Comparison of ENCODE assay signal across 8 cellular contexts in the genomic region with DNA sequence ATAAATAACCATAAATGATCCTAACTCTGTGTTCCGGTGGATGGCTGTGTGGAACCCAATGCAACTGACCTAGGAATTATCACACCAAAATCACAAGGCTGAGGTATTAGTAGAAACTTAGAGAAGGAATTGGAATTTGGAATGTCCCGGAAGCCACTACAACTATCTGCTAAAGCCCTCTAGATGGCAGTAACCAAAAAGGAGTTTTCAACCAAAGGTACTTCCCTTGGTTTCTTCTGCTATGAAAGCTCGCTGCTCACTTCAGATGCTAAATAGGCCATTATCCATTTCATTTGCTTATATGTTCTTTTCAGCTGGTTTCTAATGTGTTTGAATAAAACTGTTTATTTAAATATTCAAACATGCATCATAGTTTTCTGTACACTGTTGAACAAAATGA.
DNase-seq lines count a peak whose midpoint lies in the region; ATAC-seq, FAIRE-seq and TF ChIP-seq lines count a peak whose summit lies in the region.

No MANE protein-coding gene starts in this region.

- H3K9ac ChIP-seq in HepG2 (ENCODE audit: insufficient read depth, low read depth, low read length): no peak overlapping the region

- in situ Hi-C loops in HepG2 (cut with HindIII; ENCODE audit: extremely low pct_ligation_motif_present, low pct_unique_long_range_greater_than_20kb): loop anchor here (25.0 kb wide), 1 partner anchor 407 kb away; no protein-coding TSS in a partner anchor

- H3K36me3 Mint-ChIP-seq in activated T-cell treated with anti-CD3 and anti-CD28 coated beads, Interleukin-2, amount 50 U/mL, for 72 hours (ENCODE audit: insufficient read depth in 2 of 2): peaks cover 1 to 4% of the 10 kb centered on the region in 2 donors

- no peak overlapping the region for H2AFZ ChIP-seq in HepG2 (ENCODE audit: low read length)

- H3K79me2 ChIP-seq in HepG2 (ENCODE audit: insufficient read depth, low read length): no peaks in the 10 kb centered on the region

- no peak for TF ChIP-seq POLR2A in HepG2 (IDR thresholded peaks at IDR 0.05; ENCODE audit: insufficient read depth in 1 of 2, low read depth in 2 of 2, low read length in 2 of 2)

- no peak overlapping the region for H3K4me2 ChIP-seq in HepG2 (ENCODE audit: low read depth, low read length)

- H3K4me1 Mint-ChIP-seq in activated T-cell treated with anti-CD3 and anti-CD28 coated beads, Interleukin-2, amount 50 U/mL, for 72 hours (ENCODE audit: low read depth): no peaks in the 10 kb centered on the region

- no peak overlapping the region for H3K4me3 ChIP-seq in HepG2 (replicated peaks in 1 of 3; ENCODE audit: insufficient read depth in 1 of 3, low read depth in 2 of 3, low read length in 3 of 3)

- no peaks in the 10 kb centered on the region for H3K9me3 ChIP-seq in HepG2 (ENCODE audit: low read length)

- no peak overlapping the region for H3K27ac Mint-ChIP-seq in activated T-cell treated with anti-CD3 and anti-CD28 coated beads, Interleukin-2, amount 50 U/mL, for 72 hours

- no peaks in the 10 kb centered on the region for H3K27me3 ChIP-seq in HepG2 (ENCODE audit: control insufficient read depth in 1 of 2, insufficient read depth in 2 of 2, low read length in 2 of 2)

- no peak overlapping the region for H3K4me3 Mint-ChIP-seq in activated T-cell treated with anti-CD3 and anti-CD28 coated beads, Interleukin-2, amount 50 U/mL, for 72 hours

- 14% methylated on average over 3 of the region's 3 CpGs for WGBS in HepG2 (ENCODE audit: low lambda C conversion rate)

- no peak for TF ChIP-seq RAD21 in HepG2 (CRISPR knock-in tag; IDR thresholded peaks at IDR 0.05)

- TF ChIP-seq EP300 in HepG2 (IDR thresholded peaks at IDR 0.05; ENCODE audit: low read depth in 2 of 2, low read length in 2 of 2) (no peak), HepG2 (CRISPR knock-in tag; IDR thresholded peaks at IDR 0.05; ENCODE audit: borderline replicate concordance) (no peak)

- no peak overlapping the region for H3K27ac ChIP-seq in HepG2 (ENCODE audit: extremely low read length, insufficient read depth, low read length)

- H4K20me1 ChIP-seq in HepG2 (ENCODE audit: insufficient read depth, low read length): no peaks in the 10 kb centered on the region

- intact Hi-C loops in HepG2 (cut with micrococcal nuclease; ENCODE audit: unreplicated experiment): loop anchor here (1.0 kb wide), 1 partner anchor 400 kb away; no protein-coding TSS in a partner anchor

- H3K27me3 Mint-ChIP-seq in activated T-cell treated with anti-CD3 and anti-CD28 coated beads, Interleukin-2, amount 50 U/mL, for 72 hours (ENCODE audit: low read depth): no peaks in the 10 kb centered on the region

- no peaks in the 10 kb centered on the region for H3K36me3 ChIP-seq in HepG2 (replicated peaks in 1 of 2; ENCODE audit: control insufficient read depth in 1 of 2, insufficient read depth in 2 of 2, low read length in 2 of 2)

- BruUV-seq in HepG2 (replicated peaks; lab: Mats Ljungman, UMichigan): no TSS peak

- peak; percentile 76 for FAIRE-seq in HepG2 (lab: Jason Lieb, UNC)

- peak; percentile 44 for TF ChIP-seq CTCF in HepG2 (CRISPR knock-in tag; IDR thresholded peaks at IDR 0.05)

- peak; percentile 3 for DNase-seq in GM03348 (ENCODE audit: low spot score)
- DNase-seq in NCI-H1930 (lab: John Stamatoyannopoulos, UW): peak; percentile 8 to 12
- DNase-seq in amniotic stem cell (lab: John Stamatoyannopoulos, UW): peak; percentile 17
- peak; percentile 14 for DNase-seq in HepG2 (ENCODE audit: low spot score)
- DNase-seq in activated T-cell treated with anti-CD3 and anti-CD28 coated beads, Interleukin-2, amount 50 U/mL, for 72 hours: no peak
- no peak for DNase-seq in NCI-H2227 (lab: John Stamatoyannopoulos, UW; ENCODE audit: unreplicated experiment)
- DNase-seq in NK-92 (lab: John Stamatoyannopoulos, UW; ENCODE audit: unreplicated experiment): no peak

- POLR2A ChIA-PET in HepG2 (lab: Yijun Ruan, JAX): no interaction called here

- CTCF ChIA-PET in HepG2 (lab: Yijun Ruan, JAX; ENCODE audit: low intra/inter-chr PET ratio, low total read pairs): no interaction called here

- H3K4me1 ChIP-seq in HepG2 (ENCODE audit: insufficient read depth, low read length): no peaks in the 10 kb centered on the region

- peak; percentile 80 for ATAC-seq in HepG2
- no peak for ATAC-seq in activated T-cell treated with anti-CD3 and anti-CD28 coated beads, Interleukin-2, amount 50 U/mL, for 72 hours (replicated peaks in 1 of 2)
- ATAC-seq in HG02885 (IDR thresholded peaks at IDR 0.05; ENCODE audit: poor library complexity, unreplicated experiment): no peak

- H3K9me3 Mint-ChIP-seq in activated T-cell treated with anti-CD3 and anti-CD28 coated beads, Interleukin-2, amount 50 U/mL, for 72 hours: peaks cover 9 to 12% of the 10 kb centered on the region in 2 donors

TF ChIP-seq in HepG2, 621 proteins besides CTCF, POLR2A, EP300 and RAD21:
- TF ChIP-seq, protein P1, sequence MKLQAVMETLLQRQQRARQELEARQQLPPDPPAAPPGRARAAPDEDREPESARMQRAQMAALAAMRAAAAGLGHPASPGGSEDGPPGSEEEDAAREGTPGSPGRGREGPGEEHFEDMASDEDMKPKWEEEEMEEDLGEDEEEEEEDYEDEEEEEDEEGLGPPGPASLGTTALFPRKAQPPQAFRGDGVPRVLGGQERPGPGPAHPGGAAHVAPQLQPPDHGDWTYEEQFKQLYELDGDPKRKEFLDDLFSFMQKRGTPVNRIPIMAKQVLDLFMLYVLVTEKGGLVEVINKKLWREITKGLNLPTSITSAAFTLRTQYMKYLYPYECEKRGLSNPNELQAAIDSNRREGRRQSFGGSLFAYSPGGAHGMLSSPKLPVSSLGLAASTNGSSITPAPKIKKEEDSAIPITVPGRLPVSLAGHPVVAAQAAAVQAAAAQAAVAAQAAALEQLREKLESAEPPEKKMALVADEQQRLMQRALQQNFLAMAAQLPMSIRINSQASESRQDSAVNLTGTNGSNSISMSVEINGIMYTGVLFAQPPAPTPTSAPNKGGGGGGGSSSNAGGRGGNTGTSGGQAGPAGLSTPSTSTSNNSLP (IDR thresholded peaks at IDR 0.05; ENCODE audit: low read depth, low read length): no peak
- peak; percentile 50 for TF ChIP-seq STAG1 (CRISPR knock-in tag; IDR thresholded peaks at IDR 0.05)
- TF ChIP-seq ASH2L (IDR thresholded peaks at IDR 0.05; ENCODE audit: insufficient read length, low read depth, low read length): no peak

Comparison
In these comparisons a context has a peak if more than half of its experiments do, and no peak if none do; other contexts are left out.
1. DNase-seq: peak in GM03348 (single experiment), NCI-H1930 (2 of 2), amniotic stem cell (single experiment) and HepG2 (single experiment); none in activated T-cell treated with anti-CD3 and anti-CD28 coated beads, Interleukin-2, amount 50 U/mL, for 72 hours (0 of 2), NCI-H2227 (single experiment) and NK-92 (single experiment).